In the genomic region with DNA sequence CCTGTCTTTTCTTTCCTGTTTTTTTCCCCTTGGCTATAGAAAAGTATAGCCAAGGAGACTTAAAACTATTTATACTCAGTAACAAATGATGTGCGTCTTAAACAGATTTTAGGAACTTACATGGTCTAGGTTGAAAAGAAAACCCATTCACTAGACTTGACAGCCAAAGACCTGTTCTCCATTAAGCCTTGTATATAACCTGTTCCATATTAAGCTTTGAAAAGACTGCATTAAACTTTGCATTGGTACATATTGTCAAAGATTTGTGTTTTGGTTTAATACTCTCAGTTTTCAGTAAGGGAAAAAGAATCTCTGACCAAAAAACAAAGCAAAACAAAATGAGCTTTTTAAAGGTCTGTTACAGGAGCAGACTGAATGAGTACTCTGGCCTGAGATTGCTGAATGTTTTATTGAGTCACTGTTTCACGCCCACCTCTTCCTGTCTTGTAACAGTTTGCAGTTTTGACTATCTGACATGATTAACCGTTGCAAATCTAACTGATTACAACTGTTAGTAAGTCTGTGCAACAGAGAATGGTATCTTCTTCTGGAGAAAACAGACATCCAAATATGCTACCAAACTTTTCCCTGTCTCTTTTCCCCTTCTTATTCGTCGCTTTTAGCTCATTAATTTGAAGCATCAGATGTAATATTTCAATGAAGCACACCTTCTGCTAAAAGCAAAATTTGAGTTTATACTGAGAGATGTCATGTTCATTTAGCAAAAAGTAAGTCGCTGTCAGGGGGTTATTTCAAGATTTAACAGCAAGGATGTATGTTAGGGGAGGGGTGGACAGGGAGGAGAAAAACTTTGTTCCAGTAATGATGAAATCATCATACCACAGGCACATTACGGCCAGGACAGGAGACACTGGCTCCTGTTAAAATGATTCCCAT, we compare ENCODE assay signal across 8 cellular contexts. TPM values are rescaled to one million over a fixed set of nuclear protein-coding genes. Genes with fewer than 3 reads are reported as not detected.
A peak's percentile ranks its signal among the peaks of the same experiment; 100 is the strongest.
DNase-seq lines count a peak whose midpoint lies in the region; ATAC-seq and TF ChIP-seq lines count a peak whose summit lies in the region.

No MANE protein-coding gene starts in this region.

- H3K27ac Mint-ChIP-seq in WTC11, result no peak overlapping the region

- H3K27ac ChIP-seq in heart right ventricle (peak overlapping the region in 7 of 10 donors; percentile 17 to 78 (median 48)), transverse colon (peak overlapping the region; percentile 42 to 60 (median 48))

- H3K27me3 ChIP-seq in heart right ventricle (no peaks in the 10 kb centered on the region), transverse colon (no peaks in the 10 kb centered on the region)

- intact Hi-C loops in heart right ventricle (cut with DNase I), result no loop called here
- intact Hi-C loops in transverse colon (cut with DNase I; ENCODE audit: low total_unique reads), result no loop called here

- POLR2A ChIA-PET in WTC11 (lab: Charles Lee), result no interaction called here

- H3K36me3 Mint-ChIP-seq in WTC11, result no peaks in the 10 kb centered on the region

- H3K4me1 Mint-ChIP-seq in WTC11, result peaks cover 8% of the 10 kb centered on the region; the same call in 1 of the 2 replicates

- H3K4me3 ChIP-seq in WI38 (ENCODE audit: low read depth, low read length) (0 out of 2 replicates have a peak overlapping the region, but pooled peaks have one; percentile 3), heart right ventricle (peak overlapping the region in 1 of 10 donors; percentile 7), transverse colon (no peak overlapping the region)

- TF ChIP-seq CTCF in WI38 (IDR thresholded peaks at IDR 0.05; ENCODE audit: low read depth, low read length) (no peak), heart right ventricle (IDR thresholded peaks at IDR 0.05) (no peak), transverse colon (IDR thresholded peaks at IDR 0.05) (no peak), WTC11 (IDR thresholded peaks at IDR 0.05) (no peak)

- peak; percentile 65 for ATAC-seq in HG02759 (IDR thresholded peaks at IDR 0.05; ENCODE audit: unreplicated experiment)
- ATAC-seq in heart right ventricle, result peak in 6 of 8 donors; percentile 77 to 89 (median 80)
- ATAC-seq in WTC11, result no peak

- H3K4me1 ChIP-seq in heart right ventricle (peaks cover 0 to 69% (median 14%) of the 10 kb centered on the region in 9 donors), transverse colon (peaks cover 0 to 46% (median 7%) of the 10 kb centered on the region in 4 donors)

- CTCF ChIA-PET in WTC11 (lab: Charles Lee), result no interaction called here

- H3K36me3 ChIP-seq in heart right ventricle (peaks cover 0 to 12% (median 0%) of the 10 kb centered on the region in 9 donors), transverse colon (no peaks in the 10 kb centered on the region)

- H3K9me3 ChIP-seq in heart right ventricle (no peaks in the 10 kb centered on the region), transverse colon (no peaks in the 10 kb centered on the region)

- H3K27me3 Mint-ChIP-seq in WTC11 (ENCODE audit: low read depth), result no peaks in the 10 kb centered on the region

- no peak overlapping the region for H3K4me3 Mint-ChIP-seq in WTC11

- DNase-seq in AG20443 (ENCODE audit: low spot score), result peak; percentile 45
- no peak for DNase-seq in heart right ventricle
- DNase-seq in transverse colon, result no peak
- no peak for DNase-seq in NCI-H2029 (lab: John Stamatoyannopoulos, UW)
- DNase-seq in hepatic stellate cell (ENCODE audit: low spot score), result no peak
- no peak for DNase-seq in WTC11 (ENCODE audit: low spot score)

- in situ Hi-C loops in transverse colon (cut with MboI; ENCODE audit: low pct_ligation_motif_present in 1 of 4, low pct_unique_long_range_greater_than_20kb in 1 of 4, low sequenced_read_pairs in 3 of 4), result loop anchor here in 2 of 4 donors (25.0 kb wide), 1 partner anchor 276 kb away; no protein-coding TSS in a partner anchor

- no peaks in the 10 kb centered on the region for H3K9me3 Mint-ChIP-seq in WTC11

- TF ChIP-seq POLR2A in transverse colon (IDR thresholded peaks at IDR 0.05), result no peak

- TF ChIP-seq EP300 in transverse colon (IDR thresholded peaks at IDR 0.05; ENCODE audit: low read depth), result no peak

- 39 to 56% methylated on average over 7 of the region's 7 CpGs for WGBS in heart right ventricle, 2 donors
- WGBS in transverse colon (ENCODE audit: low coverage in 1 of 2), 2 donors, result 36 to 46% methylated on average over 7 of the region's 7 CpGs

TF ChIP-seq in WTC11, 78 proteins besides CTCF, POLR2A, EP300 and RAD21 (continues in another document):
- TF ChIP-seq NFYB (CRISPR knock-in tag; conservative IDR thresholded peaks at IDR 0.05; ENCODE audit: low read depth) (no peak), ZNF671 (CRISPR knock-in tag; IDR thresholded peaks at IDR 0.05) (no peak), ZBTB21 (CRISPR knock-in tag; IDR thresholded peaks at IDR 0.05; ENCODE audit: borderline replicate concordance) (no peak), NR2C2 (CRISPR knock-in tag; IDR thresholded peaks at IDR 0.05) (no peak), ATF1 (CRISPR knock-in tag; IDR thresholded peaks at IDR 0.05) (no peak), FOXP1 (CRISPR knock-in tag; IDR thresholded peaks at IDR 0.05; ENCODE audit: borderline replicate concordance) (no peak), GABPB1 (CRISPR knock-in tag; IDR thresholded peaks at IDR 0.05) (no peak), FOXJ3 (CRISPR knock-in tag; IDR thresholded peaks at IDR 0.05; ENCODE audit: borderline replicate concordance) (no peak), IRF2 (CRISPR knock-in tag; IDR thresholded peaks at IDR 0.05; ENCODE audit: borderline replicate concordance, low read depth) (no peak), FOXK1 (CRISPR knock-in tag; IDR thresholded peaks at IDR 0.05) (no peak)
- TF ChIP-seq, protein P1, sequence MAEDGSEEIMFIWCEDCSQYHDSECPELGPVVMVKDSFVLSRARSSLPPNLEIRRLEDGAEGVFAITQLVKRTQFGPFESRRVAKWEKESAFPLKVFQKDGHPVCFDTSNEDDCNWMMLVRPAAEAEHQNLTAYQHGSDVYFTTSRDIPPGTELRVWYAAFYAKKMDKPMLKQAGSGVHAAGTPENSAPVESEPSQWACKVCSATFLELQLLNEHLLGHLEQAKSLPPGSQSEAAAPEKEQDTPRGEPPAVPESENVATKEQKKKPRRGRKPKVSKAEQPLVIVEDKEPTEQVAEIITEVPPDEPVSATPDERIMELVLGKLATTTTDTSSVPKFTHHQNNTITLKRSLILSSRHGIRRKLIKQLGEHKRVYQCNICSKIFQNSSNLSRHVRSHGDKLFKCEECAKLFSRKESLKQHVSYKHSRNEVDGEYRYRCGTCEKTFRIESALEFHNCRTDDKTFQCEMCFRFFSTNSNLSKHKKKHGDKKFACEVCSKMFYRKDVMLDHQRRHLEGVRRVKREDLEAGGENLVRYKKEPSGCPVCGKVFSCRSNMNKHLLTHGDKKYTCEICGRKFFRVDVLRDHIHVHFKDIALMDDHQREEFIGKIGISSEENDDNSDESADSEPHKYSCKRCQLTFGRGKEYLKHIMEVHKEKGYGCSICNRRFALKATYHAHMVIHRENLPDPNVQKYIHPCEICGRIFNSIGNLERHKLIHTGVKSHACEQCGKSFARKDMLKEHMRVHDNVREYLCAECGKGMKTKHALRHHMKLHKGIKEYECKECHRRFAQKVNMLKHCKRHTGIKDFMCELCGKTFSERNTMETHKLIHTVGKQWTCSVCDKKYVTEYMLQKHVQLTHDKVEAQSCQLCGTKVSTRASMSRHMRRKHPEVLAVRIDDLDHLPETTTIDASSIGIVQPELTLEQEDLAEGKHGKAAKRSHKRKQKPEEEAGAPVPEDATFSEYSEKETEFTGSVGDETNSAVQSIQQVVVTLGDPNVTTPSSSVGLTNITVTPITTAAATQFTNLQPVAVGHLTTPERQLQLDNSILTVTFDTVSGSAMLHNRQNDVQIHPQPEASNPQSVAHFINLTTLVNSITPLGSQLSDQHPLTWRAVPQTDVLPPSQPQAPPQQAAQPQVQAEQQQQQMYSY (CRISPR knock-in tag; IDR thresholded peaks at IDR 0.05), result no peak
- TF ChIP-seq, protein P2, sequence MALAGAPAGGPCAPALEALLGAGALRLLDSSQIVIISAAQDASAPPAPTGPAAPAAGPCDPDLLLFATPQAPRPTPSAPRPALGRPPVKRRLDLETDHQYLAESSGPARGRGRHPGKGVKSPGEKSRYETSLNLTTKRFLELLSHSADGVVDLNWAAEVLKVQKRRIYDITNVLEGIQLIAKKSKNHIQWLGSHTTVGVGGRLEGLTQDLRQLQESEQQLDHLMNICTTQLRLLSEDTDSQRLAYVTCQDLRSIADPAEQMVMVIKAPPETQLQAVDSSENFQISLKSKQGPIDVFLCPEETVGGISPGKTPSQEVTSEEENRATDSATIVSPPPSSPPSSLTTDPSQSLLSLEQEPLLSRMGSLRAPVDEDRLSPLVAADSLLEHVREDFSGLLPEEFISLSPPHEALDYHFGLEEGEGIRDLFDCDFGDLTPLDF (CRISPR knock-in tag; IDR thresholded peaks at IDR 0.05), result no peak
- TF ChIP-seq, protein P3, sequence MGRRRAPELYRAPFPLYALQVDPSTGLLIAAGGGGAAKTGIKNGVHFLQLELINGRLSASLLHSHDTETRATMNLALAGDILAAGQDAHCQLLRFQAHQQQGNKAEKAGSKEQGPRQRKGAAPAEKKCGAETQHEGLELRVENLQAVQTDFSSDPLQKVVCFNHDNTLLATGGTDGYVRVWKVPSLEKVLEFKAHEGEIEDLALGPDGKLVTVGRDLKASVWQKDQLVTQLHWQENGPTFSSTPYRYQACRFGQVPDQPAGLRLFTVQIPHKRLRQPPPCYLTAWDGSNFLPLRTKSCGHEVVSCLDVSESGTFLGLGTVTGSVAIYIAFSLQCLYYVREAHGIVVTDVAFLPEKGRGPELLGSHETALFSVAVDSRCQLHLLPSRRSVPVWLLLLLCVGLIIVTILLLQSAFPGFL (CRISPR knock-in tag; IDR thresholded peaks at IDR 0.05; ENCODE audit: borderline replicate concordance), result no peak
- TF ChIP-seq, protein P4, sequence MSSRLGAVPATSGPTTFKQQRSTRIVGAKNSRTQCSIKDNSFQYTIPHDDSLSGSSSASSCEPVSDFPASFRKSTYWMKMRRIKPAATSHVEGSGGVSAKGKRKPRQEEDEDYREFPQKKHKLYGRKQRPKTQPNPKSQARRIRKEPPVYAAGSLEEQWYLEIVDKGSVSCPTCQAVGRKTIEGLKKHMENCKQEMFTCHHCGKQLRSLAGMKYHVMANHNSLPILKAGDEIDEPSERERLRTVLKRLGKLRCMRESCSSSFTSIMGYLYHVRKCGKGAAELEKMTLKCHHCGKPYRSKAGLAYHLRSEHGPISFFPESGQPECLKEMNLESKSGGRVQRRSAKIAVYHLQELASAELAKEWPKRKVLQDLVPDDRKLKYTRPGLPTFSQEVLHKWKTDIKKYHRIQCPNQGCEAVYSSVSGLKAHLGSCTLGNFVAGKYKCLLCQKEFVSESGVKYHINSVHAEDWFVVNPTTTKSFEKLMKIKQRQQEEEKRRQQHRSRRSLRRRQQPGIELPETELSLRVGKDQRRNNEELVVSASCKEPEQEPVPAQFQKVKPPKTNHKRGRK (CRISPR knock-in tag; IDR thresholded peaks at IDR 0.05; ENCODE audit: borderline replicate concordance), result no peak

RNA-seq across cellular contexts. Expression of a gene that starts 59.1 kb away (rescaled TPM):
- total RNA-seq in heart right ventricle (1 to 10 TPM; 2.1 to 6.2 (median 3.5) TPM), transverse colon (10 to 100 TPM in 1 of 4 donors, 1 to 10 TPM in 2, under 1 TPM in 1; 0.80 to 12.7 (median 3.0) TPM), WTC11 (2021) (15.3 to 21.9 TPM (median 19.2 TPM) in 3 replicates)
- 1 to 10 TPM; 2.8 to 6.1 TPM for polyA plus RNA-seq in heart right ventricle
